In genomic region chr14:95534299-95535225, GRCh38 we compare ENCODE assay signal across 2 cellular contexts.
TF ChIP-seq lines count a peak whose summit lies in the region.

Gene GLRX5, plus strand, starts transcription at chr14:95535050. Its CDS starts 40 bp downstream, at chr14:95535090.

TF ChIP-seq in IMR-90, 13 proteins besides CTCF, POLR2A, EP300 and RAD21 (continued from another document):
- TF ChIP-seq USF2 (IDR thresholded peaks at IDR 0.05; ENCODE audit: low read depth, low read length) (peak; percentile 80), NFE2L2 (IDR thresholded peaks at IDR 0.05; ENCODE audit: low read depth, low read length) (no peak), MXI1 (IDR thresholded peaks at IDR 0.05; ENCODE audit: borderline replicate concordance, low read depth, low read length) (peak; percentile 98)

TF ChIP-seq in endothelial cell of umbilical vein, 7 proteins besides CTCF, POLR2A, EP300 and RAD21 (continued from another document):
- TF ChIP-seq MAX (IDR thresholded peaks at IDR 0.05; ENCODE audit: insufficient read depth, insufficient read length) (peak; percentile 42), EZH2 (IDR thresholded peaks at IDR 0.05; ENCODE audit: borderline replicate concordance, low read depth, low read length, severe bottlenecking) (no peak), JUN (IDR thresholded peaks at IDR 0.05; ENCODE audit: borderline replicate concordance, insufficient read depth, insufficient read length, low read depth) (no peak), MYC (IDR thresholded peaks at IDR 0.05; ENCODE audit: low read depth, low read length) (peak; percentile 47), GATA2 (IDR thresholded peaks at IDR 0.05; ENCODE audit: insufficient read depth, insufficient read length, low read depth, low read length) (no peak), FOS (IDR thresholded peaks at IDR 0.05; ENCODE audit: borderline replicate concordance, insufficient read depth, low read length) (no peak)
